ENCODE assay signal across 1 cellular context in the genomic region with DNA sequence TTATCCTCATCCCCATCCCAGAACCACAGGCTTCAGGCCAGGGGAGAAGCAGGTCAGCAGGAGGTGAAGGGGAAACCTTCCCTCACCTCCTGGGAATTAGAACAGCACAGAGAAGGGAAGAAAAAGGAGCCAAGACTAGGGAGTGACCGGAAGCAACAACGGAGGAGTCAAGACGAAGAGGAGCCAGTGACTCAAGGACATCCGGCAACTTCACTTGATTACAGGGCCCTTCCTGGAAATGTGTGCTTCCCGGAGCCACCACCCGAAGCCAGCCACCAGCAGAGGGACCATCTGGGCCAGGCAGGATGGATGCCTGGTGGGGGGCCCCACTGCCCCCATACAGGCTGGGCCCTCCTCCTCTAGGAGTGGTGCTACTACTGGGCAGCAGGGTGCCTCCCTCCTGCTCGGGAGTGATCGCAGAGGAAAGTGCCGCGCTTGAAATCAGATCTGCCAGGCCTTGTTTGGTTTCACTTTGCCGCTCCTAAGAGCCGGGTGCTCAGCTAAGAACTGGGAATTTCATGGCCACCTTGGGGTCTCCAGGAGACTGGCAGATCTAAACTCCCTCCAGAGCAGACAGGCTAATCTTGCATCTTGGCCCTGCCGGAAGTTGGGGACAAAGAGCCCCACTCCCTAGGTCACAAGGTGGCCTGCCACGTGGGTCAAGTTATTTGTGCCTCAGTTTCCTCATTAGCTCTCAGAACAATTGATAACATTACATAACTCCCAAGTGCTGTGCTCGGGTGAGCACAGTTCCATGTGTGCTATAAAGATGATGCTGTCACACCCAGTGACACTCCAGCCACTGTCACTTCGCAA.
TF ChIP-seq lines count a peak whose summit lies in the region.

No MANE protein-coding gene starts in this region.

TF ChIP-seq in K562, 482 proteins besides CTCF, POLR2A, EP300 and RAD21 (continued from another document and continues in another):
- peak; percentile 57 to 88; a peak in 1 of 4 replicates for TF ChIP-seq UBTF (IDR thresholded peaks at IDR 0.05; ENCODE audit: borderline replicate concordance in 1 of 2, low read depth in 2 of 2, low read length in 2 of 2)
- no peak for TF ChIP-seq THAP12 (CRISPR knock-in tag; IDR thresholded peaks at IDR 0.05)
- peak; percentile 55; the same call in 1 of the 2 replicates for TF ChIP-seq RB1 (IDR thresholded peaks at IDR 0.05; ENCODE audit: low read depth)
- TF ChIP-seq SNIP1 (IDR thresholded peaks at IDR 0.05; ENCODE audit: low read depth), result no peak
- TF ChIP-seq GABPB2 (CRISPR knock-in tag; conservative IDR thresholded peaks at IDR 0.05), result no peak
- TF ChIP-seq STAT6 (CRISPR knock-in tag; IDR thresholded peaks at IDR 0.05), result no peak
- TF ChIP-seq ZNF592 (IDR thresholded peaks at IDR 0.05), result peak; percentile 95
- TF ChIP-seq, protein P1, sequence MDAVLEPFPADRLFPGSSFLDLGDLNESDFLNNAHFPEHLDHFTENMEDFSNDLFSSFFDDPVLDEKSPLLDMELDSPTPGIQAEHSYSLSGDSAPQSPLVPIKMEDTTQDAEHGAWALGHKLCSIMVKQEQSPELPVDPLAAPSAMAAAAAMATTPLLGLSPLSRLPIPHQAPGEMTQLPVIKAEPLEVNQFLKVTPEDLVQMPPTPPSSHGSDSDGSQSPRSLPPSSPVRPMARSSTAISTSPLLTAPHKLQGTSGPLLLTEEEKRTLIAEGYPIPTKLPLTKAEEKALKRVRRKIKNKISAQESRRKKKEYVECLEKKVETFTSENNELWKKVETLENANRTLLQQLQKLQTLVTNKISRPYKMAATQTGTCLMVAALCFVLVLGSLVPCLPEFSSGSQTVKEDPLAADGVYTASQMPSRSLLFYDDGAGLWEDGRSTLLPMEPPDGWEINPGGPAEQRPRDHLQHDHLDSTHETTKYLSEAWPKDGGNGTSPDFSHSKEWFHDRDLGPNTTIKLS (IDR thresholded peaks at IDR 0.05; ENCODE audit: borderline replicate concordance, low read depth), result peak; percentile 24; the same call in 1 of the 2 replicates
- TF ChIP-seq DPF2 (IDR thresholded peaks at IDR 0.05), result peak; percentile 44; the same call in 1 of the 2 replicates
- TF ChIP-seq ZNF175 (CRISPR knock-in tag; IDR thresholded peaks at IDR 0.05; ENCODE audit: low read depth), result 0 out of 2 replicates have a peak, but pooled peaks have one; percentile 45
- TF ChIP-seq CBX3 (IDR thresholded peaks at IDR 0.05; ENCODE audit: borderline replicate concordance in 1 of 2, low read length in 2 of 2), result no peak
- TF ChIP-seq, protein P2, sequence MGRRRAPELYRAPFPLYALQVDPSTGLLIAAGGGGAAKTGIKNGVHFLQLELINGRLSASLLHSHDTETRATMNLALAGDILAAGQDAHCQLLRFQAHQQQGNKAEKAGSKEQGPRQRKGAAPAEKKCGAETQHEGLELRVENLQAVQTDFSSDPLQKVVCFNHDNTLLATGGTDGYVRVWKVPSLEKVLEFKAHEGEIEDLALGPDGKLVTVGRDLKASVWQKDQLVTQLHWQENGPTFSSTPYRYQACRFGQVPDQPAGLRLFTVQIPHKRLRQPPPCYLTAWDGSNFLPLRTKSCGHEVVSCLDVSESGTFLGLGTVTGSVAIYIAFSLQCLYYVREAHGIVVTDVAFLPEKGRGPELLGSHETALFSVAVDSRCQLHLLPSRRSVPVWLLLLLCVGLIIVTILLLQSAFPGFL (CRISPR knock-in tag; IDR thresholded peaks at IDR 0.05), result no peak
- TF ChIP-seq ATF3 (IDR thresholded peaks at IDR 0.05), result peak; percentile 22; the same call in 1 of the 2 replicates
- no peak for TF ChIP-seq ATF3 (CRISPR knock-in tag; conservative IDR thresholded peaks at IDR 0.05)
- no peak for TF ChIP-seq BCL6 (CRISPR knock-in tag; IDR thresholded peaks at IDR 0.05)
- peak; percentile 58; the same call in 1 of the 2 replicates for TF ChIP-seq CBFA2T3 (IDR thresholded peaks at IDR 0.05)
- TF ChIP-seq ZNF232 (CRISPR knock-in tag; IDR thresholded peaks at IDR 0.05), result no peak
- peak; percentile 55 to 73; a peak in 2 of 4 replicates for TF ChIP-seq ETV6 (IDR thresholded peaks at IDR 0.05; ENCODE audit: borderline replicate concordance in 1 of 2, low read depth in 2 of 2, low read length in 1 of 2)
- no peak for TF ChIP-seq ETV6 (CRISPR knock-in tag; IDR thresholded peaks at IDR 0.05; ENCODE audit: borderline replicate concordance)
- TF ChIP-seq ARID1B (IDR thresholded peaks at IDR 0.05), result peak; percentile 68
- peak; percentile 39 for TF ChIP-seq TAF1 (IDR thresholded peaks at IDR 0.05; ENCODE audit: control insufficient read depth, extremely low read depth, insufficient read depth, low read length, severe bottlenecking)
- TF ChIP-seq, protein P3, sequence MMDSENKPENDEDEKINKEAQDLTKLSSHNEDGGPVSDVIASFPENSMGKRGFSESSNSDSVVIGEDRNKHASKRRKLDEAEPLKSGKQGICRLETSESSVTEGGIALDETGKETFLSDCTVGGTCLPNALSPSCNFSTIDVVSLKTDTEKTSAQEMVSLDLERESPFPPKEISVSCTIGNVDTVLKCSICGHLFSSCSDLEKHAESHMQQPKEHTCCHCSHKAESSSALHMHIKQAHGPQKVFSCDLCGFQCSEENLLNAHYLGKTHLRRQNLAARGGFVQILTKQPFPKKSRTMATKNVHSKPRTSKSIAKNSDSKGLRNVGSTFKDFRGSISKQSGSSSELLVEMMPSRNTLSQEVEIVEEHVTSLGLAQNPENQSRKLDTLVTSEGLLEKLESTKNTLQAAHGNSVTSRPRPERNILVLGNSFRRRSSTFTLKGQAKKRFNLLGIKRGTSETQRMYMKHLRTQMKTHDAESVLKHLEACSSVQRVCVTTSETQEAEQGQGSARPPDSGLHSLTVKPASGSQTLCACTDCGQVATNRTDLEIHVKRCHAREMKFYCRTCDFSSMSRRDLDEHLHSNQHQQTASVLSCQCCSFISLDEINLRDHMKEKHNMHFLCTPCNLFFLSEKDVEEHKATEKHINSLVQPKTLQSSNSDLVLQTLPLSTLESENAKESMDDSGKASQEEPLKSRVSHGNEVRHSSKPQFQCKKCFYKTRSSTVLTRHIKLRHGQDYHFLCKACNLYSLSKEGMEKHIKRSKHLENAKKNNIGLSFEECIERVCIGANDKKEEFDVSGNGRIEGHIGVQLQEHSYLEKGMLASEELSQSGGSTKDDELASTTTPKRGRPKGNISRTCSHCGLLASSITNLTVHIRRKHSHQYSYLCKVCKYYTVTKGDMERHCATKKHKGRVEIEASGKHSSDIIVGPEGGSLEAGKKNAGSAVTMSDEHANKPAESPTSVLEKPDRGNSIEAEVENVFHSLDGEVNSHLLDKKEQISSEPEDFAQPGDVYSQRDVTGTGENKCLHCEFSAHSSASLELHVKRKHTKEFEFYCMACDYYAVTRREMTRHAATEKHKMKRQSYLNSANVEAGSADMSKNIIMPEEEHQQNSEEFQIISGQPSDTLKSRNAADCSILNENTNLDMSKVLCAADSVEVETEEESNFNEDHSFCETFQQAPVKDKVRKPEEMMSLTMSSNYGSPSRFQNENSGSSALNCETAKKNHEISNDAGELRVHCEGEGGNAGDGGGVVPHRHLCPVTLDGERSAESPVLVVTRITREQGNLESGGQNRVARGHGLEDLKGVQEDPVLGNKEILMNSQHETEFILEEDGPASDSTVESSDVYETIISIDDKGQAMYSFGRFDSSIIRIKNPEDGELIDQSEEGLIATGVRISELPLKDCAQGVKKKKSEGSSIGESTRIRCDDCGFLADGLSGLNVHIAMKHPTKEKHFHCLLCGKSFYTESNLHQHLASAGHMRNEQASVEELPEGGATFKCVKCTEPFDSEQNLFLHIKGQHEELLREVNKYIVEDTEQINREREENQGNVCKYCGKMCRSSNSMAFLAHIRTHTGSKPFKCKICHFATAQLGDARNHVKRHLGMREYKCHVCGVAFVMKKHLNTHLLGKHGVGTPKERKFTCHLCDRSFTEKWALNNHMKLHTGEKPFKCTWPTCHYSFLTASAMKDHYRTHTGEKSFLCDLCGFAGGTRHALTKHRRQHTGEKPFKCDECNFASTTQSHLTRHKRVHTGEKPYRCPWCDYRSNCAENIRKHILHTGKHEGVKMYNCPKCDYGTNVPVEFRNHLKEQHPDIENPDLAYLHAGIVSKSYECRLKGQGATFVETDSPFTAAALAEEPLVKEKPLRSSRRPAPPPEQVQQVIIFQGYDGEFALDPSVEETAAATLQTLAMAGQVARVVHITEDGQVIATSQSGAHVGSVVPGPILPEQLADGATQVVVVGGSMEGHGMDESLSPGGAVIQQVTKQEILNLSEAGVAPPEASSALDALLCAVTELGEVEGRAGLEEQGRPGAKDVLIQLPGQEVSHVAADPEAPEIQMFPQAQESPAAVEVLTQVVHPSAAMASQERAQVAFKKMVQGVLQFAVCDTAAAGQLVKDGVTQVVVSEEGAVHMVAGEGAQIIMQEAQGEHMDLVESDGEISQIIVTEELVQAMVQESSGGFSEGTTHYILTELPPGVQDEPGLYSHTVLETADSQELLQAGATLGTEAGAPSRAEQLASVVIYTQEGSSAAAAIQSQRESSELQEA (IDR thresholded peaks at IDR 0.05; ENCODE audit: low read depth), result no peak
